8 cellular contexts compared by ENCODE assay signal in the genomic region with DNA sequence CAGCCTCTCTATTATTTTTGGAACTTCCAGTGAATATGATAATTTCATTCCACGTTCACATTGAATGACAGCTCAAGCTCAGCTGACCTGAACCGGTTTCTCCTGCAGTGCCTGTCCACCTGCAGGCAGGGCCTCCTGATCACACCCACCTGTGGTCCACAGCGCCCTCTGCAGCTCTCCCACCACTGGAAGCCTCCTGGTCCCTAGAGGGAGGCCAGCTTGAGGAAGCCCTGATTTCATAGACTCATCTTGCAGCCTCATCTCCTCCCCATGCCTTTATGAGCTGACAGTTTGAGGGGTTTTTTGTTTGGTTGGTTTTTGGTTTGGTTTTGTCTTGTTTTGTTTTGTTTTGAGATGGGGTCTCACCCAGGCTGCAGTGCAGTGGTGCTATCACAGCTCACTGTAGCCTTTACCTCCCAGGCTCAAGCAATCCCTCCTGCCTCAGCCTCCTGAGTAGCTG. TPM values are rescaled to one million over a fixed set of nuclear protein-coding genes. Genes with fewer than 3 reads are reported as not detected.
DNase-seq lines count a peak whose midpoint lies in the region; ATAC-seq, FAIRE-seq and TF ChIP-seq lines count a peak whose summit lies in the region.

No MANE protein-coding gene starts in this region.

- H4K20me1 ChIP-seq in H1 (replicated peaks in 1 of 2; ENCODE audit: control insufficient read depth in 1 of 2, insufficient read depth in 2 of 2, low read length in 2 of 2): no peaks in the 10 kb centered on the region

- no peak overlapping the region for H2AK5ac ChIP-seq in H1 (ENCODE audit: low read depth, low read length)

- POLR2A ChIA-PET in H1 (lab: Charles Lee; ENCODE audit: partially characterized antibody): interaction anchor here (1.1 to 26.0 kb wide), 5 partner anchors 9 to 54 kb away, joined by 3 to 1447 read pairs (median 10); a partner anchor contains a TSS

- no peak for ATAC-seq in HG03565 (IDR thresholded peaks at IDR 0.05; ENCODE audit: unreplicated experiment)

- CTCF ChIA-PET in H1 (lab: Charles Lee; ENCODE audit: partially characterized antibody): interaction anchor here (0.7 to 26.0 kb wide), 35 partner anchors 9 to 990 kb away, joined by 3 to 809 read pairs (median 5); a partner anchor contains a TSS

- no peak overlapping the region for H3K4ac ChIP-seq in H1 (replicated peaks; ENCODE audit: insufficient read length, low read depth, low read length)

- 4% methylated on average over 3 of the region's 3 CpGs; no CpG with 5 or more reads in 1 of the 2 experiments for WGBS in H1 (ENCODE audit: extremely low coverage in 1 of 2, insufficient coverage in 1 of 2, insufficient read length in 1 of 2, insufficient replicate concordance in 2 of 2, low coverage in 1 of 2, low lambda C conversion rate in 2 of 2, missing lambda C conversion rate in 1 of 2), 2 experiments

- H3K79me1 ChIP-seq in H1 (ENCODE audit: low read depth, low read length): no peaks in the 10 kb centered on the region

- H3K9ac ChIP-seq in H1 (replicated peaks in 1 of 4; ENCODE audit: extremely low read depth in 1 of 4, low read depth in 3 of 4, low read length in 3 of 4): no peak overlapping the region

- no peak overlapping the region for H4K8ac ChIP-seq in H1 (ENCODE audit: extremely low read depth, insufficient read depth, low read length)

- H2BK120ac ChIP-seq in H1 (replicated peaks; ENCODE audit: low read depth, low read length): no peak overlapping the region

- H2AFZ ChIP-seq in H1 (ENCODE audit: low read length): no peak overlapping the region

- no peak overlapping the region for H2BK5ac ChIP-seq in H1 (ENCODE audit: low read depth, low read length)

- H3K4me3 ChIP-seq in H1 (ENCODE audit: extremely low read depth in 1 of 4, insufficient read depth in 2 of 4, low read depth in 3 of 4, low read length in 4 of 4): no peak overlapping the region
- no peak overlapping the region for H3K4me3 ChIP-seq in neutrophil (ENCODE audit: low read depth in 1 of 2, low read length in 1 of 2)

- no peaks in the 10 kb centered on the region for H3K79me2 ChIP-seq in H1 (ENCODE audit: control insufficient read depth in 1 of 2, insufficient read depth in 2 of 2, low read length in 2 of 2)

- H3K9me3 ChIP-seq in H1 (ENCODE audit: insufficient read depth in 2 of 2, low read depth in 1 of 2, low read length in 1 of 2): no peaks in the 10 kb centered on the region
- no peaks in the 10 kb centered on the region for H3K9me3 ChIP-seq in neutrophil

- H4K5ac ChIP-seq in H1 (ENCODE audit: insufficient read length, low read depth, low read length): no peak overlapping the region

- no peak for TF ChIP-seq POLR2A in H1 (IDR thresholded peaks at IDR 0.05; ENCODE audit: control extremely low read depth in 1 of 2, low read depth in 2 of 2, low read length in 2 of 2)

- H2BK20ac ChIP-seq in H1 (ENCODE audit: low read length): no peak overlapping the region

- H3K18ac ChIP-seq in H1 (ENCODE audit: extremely low read depth, low read length): no peak overlapping the region

- no peak overlapping the region for H4K91ac ChIP-seq in H1 (replicated peaks; ENCODE audit: insufficient read length, low read length)

- no peaks in the 10 kb centered on the region for H3K23me2 ChIP-seq in H1 (ENCODE audit: low read depth, low read length)

- H3K23ac ChIP-seq in H1 (ENCODE audit: insufficient read length): no peak overlapping the region

- no peak overlapping the region for H3K56ac ChIP-seq in H1 (replicated peaks; ENCODE audit: insufficient read length, low read depth, low read length)

- TF ChIP-seq EP300 in H1 (IDR thresholded peaks at IDR 0.05; ENCODE audit: borderline replicate concordance in 1 of 2, low read depth in 2 of 2, low read length in 2 of 2): no peak

- TF ChIP-seq CTCF in VCaP (conservative IDR thresholded peaks at IDR 0.05) (peak; percentile 100), H1 (IDR thresholded peaks at IDR 0.05; ENCODE audit: control extremely low read depth in 1 of 3, insufficient read depth in 1 of 3, low read depth in 1 of 3, low read length in 3 of 3) (peak; percentile 95 to 97 (median 96)), neutrophil (IDR thresholded peaks at IDR 0.05) (peak; percentile 81)

- H3K36me3 ChIP-seq in H1 (ENCODE audit: control insufficient read depth in 2 of 4, insufficient read depth in 4 of 4, low read length in 3 of 4) (no peaks in the 10 kb centered on the region), neutrophil (no peaks in the 10 kb centered on the region)

- H3K4me2 ChIP-seq in H1 (ENCODE audit: insufficient read depth in 1 of 2, low read depth in 2 of 2, low read length in 2 of 2): no peak overlapping the region

- H3K27me3 ChIP-seq in H1 (replicated peaks in 1 of 4; ENCODE audit: control insufficient read depth in 3 of 4, extremely low read depth in 1 of 4, insufficient read depth in 3 of 4, low read length in 3 of 4): peaks cover 0 to 10% (median 7%) of the 10 kb centered on the region in 4 experiments; a peak in 4 of 7 replicates
- H3K27me3 ChIP-seq in neutrophil: no peaks in the 10 kb centered on the region

- FAIRE-seq in H1 (lab: Jason Lieb, UNC): no peak

- peak overlapping the region; percentile 69 for H3K27ac ChIP-seq in VCaP
- no peak overlapping the region for H3K27ac ChIP-seq in H1 (ENCODE audit: low read depth, low read length)
- H3K27ac ChIP-seq in neutrophil: peak overlapping the region; percentile 57

- H2BK15ac ChIP-seq in H1 (ENCODE audit: low read length): no peak overlapping the region

- no peak overlapping the region for H2BK12ac ChIP-seq in H1 (ENCODE audit: low read depth, low read length)

- peak; percentile 94 to 98 for TF ChIP-seq RAD21 in H1 (IDR thresholded peaks at IDR 0.05 in 1 of 2, conservative IDR thresholded peaks at IDR 0.05 in 1 of 2; ENCODE audit: low read depth in 2 of 2, low read length in 2 of 2)

- no peak overlapping the region for H3K14ac ChIP-seq in H1 (ENCODE audit: insufficient read length)

- H3K4me1 ChIP-seq in H1 (replicated peaks in 1 of 4; ENCODE audit: control insufficient read depth in 3 of 4, insufficient read depth in 4 of 4, low read length in 3 of 4) (no peaks in the 10 kb centered on the region), neutrophil (ENCODE audit: control insufficient read depth in 1 of 2, insufficient read depth in 1 of 2, low read depth in 1 of 2, low read length in 1 of 2) (peaks cover 32 to 33% of the 10 kb centered on the region in 2 experiments)

- DNase-seq in activated gamma-delta T cell treated with Interleukin-2 at 50 U/mL for 16 hours: peak; percentile 50
- DNase-seq in activated gamma-delta T cell (lab: John Stamatoyannopoulos, UW): no peak
- peak; percentile 76 for DNase-seq in NCI-H1436 (lab: John Stamatoyannopoulos, UW)
- peak in 1 of 2 experiments; percentile 88 for DNase-seq in H1 (ENCODE audit: low read depth in 1 of 2, low spot score in 2 of 2)
- no peak for DNase-seq in SK-N-DZ (ENCODE audit: low spot score)

TF ChIP-seq in H1, 55 proteins besides CTCF, POLR2A, EP300 and RAD21 (continues in another document):
- no peak for TF ChIP-seq NANOG (IDR thresholded peaks at IDR 0.05; ENCODE audit: insufficient read depth, low read depth, low read length, poor library complexity, severe bottlenecking)
- TF ChIP-seq RFX5 (IDR thresholded peaks at IDR 0.05; ENCODE audit: borderline replicate concordance, low read depth, low read length): no peak
- TF ChIP-seq CEBPB (IDR thresholded peaks at IDR 0.05; ENCODE audit: low read depth, low read length): no peak
- TF ChIP-seq, protein P1, sequence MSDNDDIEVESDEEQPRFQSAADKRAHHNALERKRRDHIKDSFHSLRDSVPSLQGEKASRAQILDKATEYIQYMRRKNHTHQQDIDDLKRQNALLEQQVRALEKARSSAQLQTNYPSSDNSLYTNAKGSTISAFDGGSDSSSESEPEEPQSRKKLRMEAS (IDR thresholded peaks at IDR 0.05): peak; percentile 65
- TF ChIP-seq TCF12 (IDR thresholded peaks at IDR 0.05; ENCODE audit: low read depth, low read length): peak; percentile 90
- no peak for TF ChIP-seq YY1 (IDR thresholded peaks at IDR 0.05; ENCODE audit: low read depth, low read length)

RNA-seq across cellular contexts. Expression of a gene that starts 29.9 kb away (rescaled TPM):
- 911 and 984 TPM in 2 replicates for total RNA-seq in H1 (2021; fragmentation: NEBNext Ultra II Directional; extraction: Animal tissue kit (Norgen Biotek cat#: 25700))
- 115 and 138 TPM in 2 replicates for polyA plus RNA-seq in H1 (2011; rRNA removed)
- polyA plus RNA-seq in H1 (2011; cell fraction: cytosol; rRNA removed): 212 TPM
- 619 TPM for polyA plus RNA-seq in H1 (2011; cell fraction: nucleus; rRNA removed)
- polyA plus RNA-seq in H1 (2012, experiment 1 of 2): 175 to 282 TPM (median 222 TPM) in 4 replicates
- 15.8 TPM for polyA plus RNA-seq in H1 (2012, experiment 2 of 2)
- 300 TPM for polyA plus RNA-seq in H1 (2013, experiment 1 of 2)
- 230 TPM for polyA plus RNA-seq in H1 (2013, experiment 2 of 2)
- 1,379 and 1,792 TPM in 2 replicates for polyA minus RNA-seq in H1 (2011; rRNA and poly(A)+ RNA removed)
- 1,548 TPM for polyA minus RNA-seq in H1 (2011; cell fraction: cytosol; rRNA and poly(A)+ RNA removed)
- 4,417 TPM for polyA minus RNA-seq in H1 (2011; cell fraction: nucleus; rRNA and poly(A)+ RNA removed)
- 15.5 and 29.5 TPM in 2 replicates for polyA plus RNA-seq in SK-N-DZ (2014; cell fraction: cytosol; rRNA removed)
- polyA plus RNA-seq in SK-N-DZ (2014; cell fraction: nucleus; rRNA removed): 347 and 1,650 TPM in 2 replicates

RNA-seq across cellular contexts. Expression of a gene that starts 46.3 kb away (rescaled TPM):
- total RNA-seq in H1 (2021; fragmentation: NEBNext Ultra II Directional; extraction: Animal tissue kit (Norgen Biotek cat#: 25700)): 10.4 and 10.7 TPM in 2 replicates
- 1.6 and 2.4 TPM in 2 replicates for polyA plus RNA-seq in H1 (2011; rRNA removed)
- polyA plus RNA-seq in H1 (2011; cell fraction: cytosol; rRNA removed): 5.7 TPM
- 5.7 TPM for polyA plus RNA-seq in H1 (2011; cell fraction: nucleus; rRNA removed)
- 16.2 to 22.8 TPM (median 18.4 TPM) in 4 replicates for polyA plus RNA-seq in H1 (2012, experiment 1 of 2)
- 1.4 TPM for polyA plus RNA-seq in H1 (2012, experiment 2 of 2)
- polyA plus RNA-seq in H1 (2013, experiment 1 of 2): 3.0 TPM
- 2.6 TPM for polyA plus RNA-seq in H1 (2013, experiment 2 of 2)
- polyA minus RNA-seq in H1 (2011; rRNA and poly(A)+ RNA removed): 11.4 and 18.7 TPM in 2 replicates
- polyA minus RNA-seq in H1 (2011; cell fraction: cytosol; rRNA and poly(A)+ RNA removed): 5.7 TPM
- polyA minus RNA-seq in H1 (2011; cell fraction: nucleus; rRNA and poly(A)+ RNA removed): 23.0 TPM
- polyA plus RNA-seq in SK-N-DZ (2014; cell fraction: cytosol; rRNA removed): 15.6 and 18.2 TPM in 2 replicates
- polyA plus RNA-seq in SK-N-DZ (2014; cell fraction: nucleus; rRNA removed): 45.6 and 148 TPM in 2 replicates

RNA-seq across cellular contexts. Expression of a gene that starts 56.0 kb away (rescaled TPM):
- total RNA-seq in H1 (2021; fragmentation: NEBNext Ultra II Directional; extraction: Animal tissue kit (Norgen Biotek cat#: 25700)): 59.4 and 59.8 TPM in 2 replicates
- polyA plus RNA-seq in H1 (2011; rRNA removed): 77.7 and 111 TPM in 2 replicates
- polyA plus RNA-seq in H1 (2011; cell fraction: cytosol; rRNA removed): 81.5 TPM
- 125 TPM for polyA plus RNA-seq in H1 (2011; cell fraction: nucleus; rRNA removed)
- 25.2 to 54.4 TPM (median 48.4 TPM) in 4 replicates for polyA plus RNA-seq in H1 (2012, experiment 1 of 2)
- polyA plus RNA-seq in H1 (2012, experiment 2 of 2): 47.9 TPM
- 44.5 TPM for polyA plus RNA-seq in H1 (2013, experiment 1 of 2)
- 50.1 TPM for polyA plus RNA-seq in H1 (2013, experiment 2 of 2)
- 40.4 and 48.7 TPM in 2 replicates for polyA minus RNA-seq in H1 (2011; rRNA and poly(A)+ RNA removed)
- polyA minus RNA-seq in H1 (2011; cell fraction: cytosol; rRNA and poly(A)+ RNA removed): 40.9 TPM
- polyA minus RNA-seq in H1 (2011; cell fraction: nucleus; rRNA and poly(A)+ RNA removed): 32.2 TPM
- 32.7 and 42.1 TPM in 2 replicates for polyA plus RNA-seq in SK-N-DZ (2014; cell fraction: cytosol; rRNA removed)
- polyA plus RNA-seq in SK-N-DZ (2014; cell fraction: nucleus; rRNA removed): 92.4 and 96.0 TPM in 2 replicates

Comparison
In these comparisons a context has a peak if more than half of its experiments do, and no peak if none do; other contexts are left out.
1. DNase-seq: peak in activated gamma-delta T cell treated with Interleukin-2 at 50 U/mL for 16 hours (single experiment) and NCI-H1436 (single experiment); none in activated gamma-delta T cell (single experiment) and SK-N-DZ (single experiment).
2. Peak in every context shown above with its lines, with median percentiles within 50 percentile points of each other: CTCF ChIP-seq.